19 cellular contexts compared by ENCODE assay signal in genomic region chr15:31305375-31305774, GRCh38. TPM values are rescaled to one million over a fixed set of nuclear protein-coding genes. Genes with fewer than 3 reads are reported as not detected.
A peak's percentile ranks its signal among the peaks of the same experiment; 100 is the strongest.
DNase-seq lines count a peak whose midpoint lies in the region; ATAC-seq and TF ChIP-seq lines count a peak whose summit lies in the region.
"Had no signal": no experiment of that assay in that cellular context is flagged by ENCODE, and none has a peak within 500 bp of the region (broad histone marks: within the 10 kb centered on the region; RNA-seq: fewer than 3 reads in every experiment).

No MANE protein-coding gene starts in this region.

- H3K4me3 Mint-ChIP-seq in CD14-positive monocyte, result no peak overlapping the region
- H3K4me3 Mint-ChIP-seq: activated naive CD8-positive, alpha-beta T cell treated with anti-CD3 and anti-CD28 coated beads for 36 hours; activated T-cell treated with anti-CD3 and anti-CD28 coated beads, Interleukin-2, amount 50 U/mL, for 72 hours; natural killer cell treated with Interleukin-12 subunit alpha and Interleukin-12 subunit beta and Interleukin-15 and Interleukin-18, amount 100 ng/mL, for 72 hours had no signal

- no peaks in the 10 kb centered on the region for H3K36me3 ChIP-seq in BLaER1 treated with 17β-estradiol and CSF1 and Interleukin-3, amounts not matched to agents 10 nM and 100 nM
- H3K36me3 ChIP-seq in HEK293 (ENCODE audit: control insufficient read depth in 2 of 2, insufficient read depth in 1 of 2, low read length in 2 of 2) (no peaks in the 10 kb centered on the region), neural cell (ENCODE audit: insufficient read depth, low read length) (no peaks in the 10 kb centered on the region)
- H3K36me3 ChIP-seq: tibial artery had no signal

- TF ChIP-seq RAD21 in neural cell (conservative IDR thresholded peaks at IDR 0.05), result no peak

- no peak for ATAC-seq in HG03139 (IDR thresholded peaks at IDR 0.05; ENCODE audit: unreplicated experiment)
- ATAC-seq: activated T-cell treated with anti-CD3 and anti-CD28 coated beads, Interleukin-2, amount 50 U/mL, for 72 hours; GM12878; natural killer cell treated with Interleukin-12 subunit alpha and Interleukin-12 subunit beta and Interleukin-15 and Interleukin-18, amount 100 ng/mL, for 72 hours had no signal

- no peak overlapping the region for H2AFZ ChIP-seq in neural cell (ENCODE audit: low read depth, low read length)

- TF ChIP-seq CTCF in HEK293 (tag by site-specific recombination; IDR thresholded peaks at IDR 0.05) (no peak), neural cell (IDR thresholded peaks at IDR 0.05; ENCODE audit: poor library complexity, severe bottlenecking) (no peak), CD14-positive monocyte (IDR thresholded peaks at IDR 0.05) (no peak)

- intact Hi-C loops in CD14-positive monocyte (cut with micrococcal nuclease), result no loop called here

- CTCF ChIA-PET in HEK293 (lab: Yijun Ruan, JAX), result no interaction called here

- H3K79me2 ChIP-seq in neural cell (replicated peaks; ENCODE audit: insufficient read depth, low read length), result no peaks in the 10 kb centered on the region

- H3K27ac ChIP-seq in BLaER1 treated with 17β-estradiol and CSF1 and Interleukin-3, amounts not matched to agents 10 nM and 100 nM, result peak overlapping the region in 6 of 11 experiments; percentile 23 to 91 (median 70); a peak in 8 of 22 replicates
- H3K27ac ChIP-seq in HEK293 (ENCODE audit: extremely low read depth, low read depth, low read length) (no peak overlapping the region), cingulate gyrus (ENCODE audit: low read depth, low read length) (peak overlapping the region; percentile 95), neural cell (ENCODE audit: low read length) (peak overlapping the region; percentile 83)
- H3K27ac ChIP-seq: epithelial cell of prostate, tibial artery had no signal

- peak overlapping the region in 10 of 11 experiments; percentile 47 to 97 (median 88); a peak in 19 of 22 replicates for H3K4me2 ChIP-seq in BLaER1 treated with 17β-estradiol and CSF1 and Interleukin-3, amounts not matched to agents 10 nM and 100 nM
- H3K4me2 ChIP-seq in neural cell (ENCODE audit: low read length), result no peak overlapping the region

- POLR2A ChIA-PET in HEK293 (lab: Yijun Ruan, JAX), result no interaction called here

- H3K4me1 ChIP-seq in BLaER1 treated with 17β-estradiol and CSF1 and Interleukin-3, amounts not matched to agents 10 nM and 100 nM, result peaks cover 74 to 100% (median 100%) of the 10 kb centered on the region in 10 experiments
- H3K4me1 ChIP-seq in HEK293 (ENCODE audit: control insufficient read depth, insufficient read depth, low read length), result no peaks in the 10 kb centered on the region; the same call in 1 of the 2 replicates
- H3K4me1 ChIP-seq: tibial artery had no signal

- peaks cover 50% of the 10 kb centered on the region for H3K4me1 Mint-ChIP-seq in CD14-positive monocyte

- H3F3A ChIP-seq in neural cell (ENCODE audit: insufficient read depth, low read length, poor library complexity, severe bottlenecking), result no peaks in the 10 kb centered on the region

- TF ChIP-seq EP300 in neural cell (conservative IDR thresholded peaks at IDR 0.05; ENCODE audit: poor library complexity, severe bottlenecking), result no peak

- H3K27me3 Mint-ChIP-seq in CD14-positive monocyte (ENCODE audit: low read depth in 3 of 3), result peaks cover 5 to 8% (median 6%) of the 10 kb centered on the region in 3 donors
- H3K27me3 Mint-ChIP-seq: activated naive CD8-positive, alpha-beta T cell treated with anti-CD3 and anti-CD28 coated beads for 36 hours; natural killer cell treated with Interleukin-12 subunit alpha and Interleukin-12 subunit beta and Interleukin-15 and Interleukin-18, amount 100 ng/mL, for 72 hours had no signal

- peaks cover 2 to 3% of the 10 kb centered on the region in 2 donors for H3K36me3 Mint-ChIP-seq in CD14-positive monocyte
- H3K36me3 Mint-ChIP-seq: activated naive CD8-positive, alpha-beta T cell treated with anti-CD3 and anti-CD28 coated beads for 36 hours; natural killer cell treated with Interleukin-12 subunit alpha and Interleukin-12 subunit beta and Interleukin-15 and Interleukin-18, amount 100 ng/mL, for 72 hours had no signal

- peak overlapping the region in 4 of 11 experiments; percentile 6 to 63 (median 30); a peak in 2 of 22 replicates for H3K9ac ChIP-seq in BLaER1 treated with 17β-estradiol and CSF1 and Interleukin-3, amounts not matched to agents 10 nM and 100 nM
- H3K9ac ChIP-seq in neural cell (ENCODE audit: low read length), result peak overlapping the region; percentile 60

- no peaks in the 10 kb centered on the region for H4K20me1 ChIP-seq in BLaER1 treated with 17β-estradiol and CSF1 and Interleukin-3, amounts not matched to agents 10 nM and 100 nM
- no peaks in the 10 kb centered on the region for H4K20me1 ChIP-seq in neural cell (ENCODE audit: insufficient read depth)

- no peaks in the 10 kb centered on the region for H3K9me3 ChIP-seq in BLaER1 treated with 17β-estradiol and CSF1 and Interleukin-3, amounts not matched to agents 10 nM and 100 nM (replicated peaks in 1 of 11)
- H3K9me3 ChIP-seq in HEK293 (ENCODE audit: control insufficient read depth, insufficient read depth, low read depth, low read length) (no peaks in the 10 kb centered on the region), neural cell (ENCODE audit: low read length) (no peaks in the 10 kb centered on the region)
- H3K9me3 ChIP-seq: tibial artery had no signal

- peaks cover 0 to 25% (median 0%) of the 10 kb centered on the region in 11 experiments; a peak in 1 of 22 replicates for H3K27me3 ChIP-seq in BLaER1 treated with 17β-estradiol and CSF1 and Interleukin-3, amounts not matched to agents 10 nM and 100 nM
- no peaks in the 10 kb centered on the region for H3K27me3 ChIP-seq in neural cell (ENCODE audit: insufficient read depth, low read depth, low read length)

- peaks cover 0 to 3% (median 0%) of the 10 kb centered on the region in 7 donors for H3K9me3 Mint-ChIP-seq in CD14-positive monocyte
- H3K9me3 Mint-ChIP-seq: activated naive CD8-positive, alpha-beta T cell treated with anti-CD3 and anti-CD28 coated beads for 36 hours; activated T-cell treated with anti-CD3 and anti-CD28 coated beads, Interleukin-2, amount 50 U/mL, for 72 hours; natural killer cell treated with Interleukin-12 subunit alpha and Interleukin-12 subunit beta and Interleukin-15 and Interleukin-18, amount 100 ng/mL, for 72 hours had no signal

- H3K27ac Mint-ChIP-seq in CD14-positive monocyte, result no peak overlapping the region
- H3K27ac Mint-ChIP-seq: activated naive CD8-positive, alpha-beta T cell treated with anti-CD3 and anti-CD28 coated beads for 36 hours; activated T-cell treated with anti-CD3 and anti-CD28 coated beads, Interleukin-2, amount 50 U/mL, for 72 hours; natural killer cell treated with Interleukin-12 subunit alpha and Interleukin-12 subunit beta and Interleukin-15 and Interleukin-18, amount 100 ng/mL, for 72 hours had no signal

- H3K4me3 ChIP-seq in BLaER1 treated with 17β-estradiol and CSF1 and Interleukin-3, amounts not matched to agents 10 nM and 100 nM, result no peak overlapping the region
- H3K4me3 ChIP-seq in HEK293 (ENCODE audit: low read depth, low read length) (no peak overlapping the region), neural cell (ENCODE audit: low read length) (peak overlapping the region; percentile 19)
- H3K4me3 ChIP-seq: GM12878, tibial artery had no signal

- DNase-seq in DMS153 (lab: John Stamatoyannopoulos, UW) (no peak), CD14-positive monocyte (ENCODE audit: low spot score) (no peak), AG20443 (ENCODE audit: low spot score) (no peak)
- DNase-seq: activated CD4-positive, CD25-positive, alpha-beta regulatory T cell; activated naive CD8-positive, alpha-beta T cell treated with anti-CD3 and anti-CD28 coated beads for 36 hours; activated T-cell treated with anti-CD3 and anti-CD28 coated beads, Interleukin-2, amount 50 U/mL, for 72 hours; foreskin melanocyte; GF-D8; H7; stimulated activated CD8-positive, alpha-beta memory T cell treated with anti-CD3 and anti-CD28 coated beads, Interleukin-4, amount 100 ng/mL, for 48 hours; tibial artery had no signal

- H3K9me2 ChIP-seq in neural cell (ENCODE audit: insufficient read depth, low read length), result no peaks in the 10 kb centered on the region

TF ChIP-seq in HEK293, 187 proteins besides CTCF, POLR2A, EP300 and RAD21 (continues in another document):
- no peak for TF ChIP-seq BCL6B (tag by site-specific recombination; IDR thresholded peaks at IDR 0.05)

TF ChIP-seq in neural cell, 6 proteins besides CTCF, POLR2A, EP300 and RAD21:
- no peak for TF ChIP-seq REST (IDR thresholded peaks at IDR 0.05; ENCODE audit: borderline replicate concordance)
- TF ChIP-seq SMC3 (conservative IDR thresholded peaks at IDR 0.05; ENCODE audit: poor library complexity), result no peak
- TF ChIP-seq POLR2AphosphoS5 (IDR thresholded peaks at IDR 0.05), result no peak
- TF ChIP-seq TAF1 (IDR thresholded peaks at IDR 0.05; ENCODE audit: low read depth), result no peak
- TF ChIP-seq EZH2 (IDR thresholded peaks at IDR 0.05; ENCODE audit: borderline replicate concordance, insufficient read depth, low read length, poor library complexity, severe bottlenecking), result no peak
- TF ChIP-seq MXI1 (conservative IDR thresholded peaks at IDR 0.05; ENCODE audit: poor library complexity, severe bottlenecking), result no peak

RNA-seq across cellular contexts. Expression of gene KLF13, which starts 21.3 kb away (rescaled TPM):
- polyA plus RNA-seq in neural cell, result 17.0 and 26.1 TPM in 2 replicates
- 33.4 and 41.0 TPM in 2 replicates for polyA minus RNA-seq in neural cell
- 10 to 100 TPM; 22.5 to 28.0 TPM for polyA plus RNA-seq in CD14-positive monocyte
